ENCODE assay signal across 10 cellular contexts in genomic region chr3:111238896-111239295, GRCh38.
DNase-seq lines count a peak whose midpoint lies in the region; ATAC-seq and TF ChIP-seq lines count a peak whose summit lies in the region.
"Had no signal": no experiment of that assay in that cellular context is flagged by ENCODE, and none has a peak within 500 bp of the region (broad histone marks: within the 10 kb centered on the region; RNA-seq: fewer than 3 reads in every experiment).

No MANE protein-coding gene starts in this region.

- peak; percentile 64 for DNase-seq in activated CD4-positive, alpha-beta T cell treated with anti-CD3 and anti-CD28 coated beads, Interleukin-2, amount 10 ng/mL, durations not matched to agents 7 days and 5 days
- no peak for DNase-seq in activated CD4-positive, alpha-beta T cell treated with anti-CD3 and anti-CD28 coated beads for 4 hours
- no peak for DNase-seq in natural killer cell treated with Interleukin-12 subunit alpha and Interleukin-12 subunit beta and Interleukin-15 and Interleukin-18, amount 100 ng/mL, for 72 hours (ENCODE audit: low spot score)
- no peak for DNase-seq in AG20443 (ENCODE audit: low spot score)
- DNase-seq in NCI-H345 (lab: John Stamatoyannopoulos, UW) = no peak
- DNase-seq: activated CD4-positive, alpha-beta T cell treated with anti-CD3 and anti-CD28 coated beads, Interleukin-2, amount 50 U/mL, for 1 hour; Karpas-422 had no signal

- peak; percentile 86 for ATAC-seq in GM21786 (IDR thresholded peaks at IDR 0.05; ENCODE audit: unreplicated experiment)
- peak; percentile 99 for ATAC-seq in HG03457 (IDR thresholded peaks at IDR 0.05; ENCODE audit: unreplicated experiment)
- ATAC-seq in natural killer cell treated with Interleukin-12 subunit alpha and Interleukin-12 subunit beta and Interleukin-15 and Interleukin-18, amount 100 ng/mL, for 72 hours = peak; percentile 95 to 98
- no peak for ATAC-seq in SK-N-SH treated with all-trans-retinoic acid at 6 μM for 48 hours

- CTCF ChIA-PET in activated CD4-positive, alpha-beta T cell treated with anti-CD3 and anti-CD28 coated beads, Interleukin-2, amount 10 ng/mL, durations not matched to agents 7 days and 5 days (lab: Charles Lee) = interaction anchor here (0.9 kb wide), 1 partner anchor 368 kb away, joined by 3 read pairs; no protein-coding TSS in a partner anchor

- H3K27me3 Mint-ChIP-seq in activated CD4-positive, alpha-beta T cell treated with anti-CD3 and anti-CD28 coated beads, Interleukin-2, amount 10 ng/mL, durations not matched to agents 7 days and 5 days = no peaks in the 10 kb centered on the region
- H3K27me3 Mint-ChIP-seq in natural killer cell treated with Interleukin-12 subunit alpha and Interleukin-12 subunit beta and Interleukin-15 and Interleukin-18, amount 100 ng/mL, for 72 hours = no peaks in the 10 kb centered on the region

- H3K27ac Mint-ChIP-seq in activated CD4-positive, alpha-beta T cell treated with anti-CD3 and anti-CD28 coated beads, Interleukin-2, amount 10 ng/mL, durations not matched to agents 7 days and 5 days = peak overlapping the region; percentile 89
- peak overlapping the region; percentile 11 to 54 for H3K27ac Mint-ChIP-seq in natural killer cell treated with Interleukin-12 subunit alpha and Interleukin-12 subunit beta and Interleukin-15 and Interleukin-18, amount 100 ng/mL, for 72 hours

- H3K9me3 Mint-ChIP-seq in activated CD4-positive, alpha-beta T cell treated with anti-CD3 and anti-CD28 coated beads, Interleukin-2, amount 10 ng/mL, durations not matched to agents 7 days and 5 days = peaks cover 37% of the 10 kb centered on the region
- H3K9me3 Mint-ChIP-seq in natural killer cell treated with Interleukin-12 subunit alpha and Interleukin-12 subunit beta and Interleukin-15 and Interleukin-18, amount 100 ng/mL, for 72 hours = peaks cover 3% of the 10 kb centered on the region

- H3K4me3 Mint-ChIP-seq in activated CD4-positive, alpha-beta T cell treated with anti-CD3 and anti-CD28 coated beads, Interleukin-2, amount 10 ng/mL, durations not matched to agents 7 days and 5 days = peak overlapping the region; percentile 28
- peak overlapping the region; percentile 19 for H3K4me3 Mint-ChIP-seq in natural killer cell treated with Interleukin-12 subunit alpha and Interleukin-12 subunit beta and Interleukin-15 and Interleukin-18, amount 100 ng/mL, for 72 hours

- POLR2A ChIA-PET in activated CD4-positive, alpha-beta T cell treated with anti-CD3 and anti-CD28 coated beads, Interleukin-2, amount 10 ng/mL, durations not matched to agents 7 days and 5 days (lab: Charles Lee) = no interaction called here

- H3K36me3 Mint-ChIP-seq in activated CD4-positive, alpha-beta T cell treated with anti-CD3 and anti-CD28 coated beads, Interleukin-2, amount 10 ng/mL, durations not matched to agents 7 days and 5 days (ENCODE audit: low read depth) = peaks cover 30% of the 10 kb centered on the region
- peaks cover 6% of the 10 kb centered on the region for H3K36me3 Mint-ChIP-seq in natural killer cell treated with Interleukin-12 subunit alpha and Interleukin-12 subunit beta and Interleukin-15 and Interleukin-18, amount 100 ng/mL, for 72 hours

- peaks cover 45% of the 10 kb centered on the region for H3K4me1 Mint-ChIP-seq in activated CD4-positive, alpha-beta T cell treated with anti-CD3 and anti-CD28 coated beads, Interleukin-2, amount 10 ng/mL, durations not matched to agents 7 days and 5 days
- H3K4me1 Mint-ChIP-seq in natural killer cell treated with Interleukin-12 subunit alpha and Interleukin-12 subunit beta and Interleukin-15 and Interleukin-18, amount 100 ng/mL, for 72 hours (ENCODE audit: low read depth in 2 of 2) = peaks cover 25 to 31% of the 10 kb centered on the region in 2 donors

TF ChIP-seq in SK-N-SH treated with all-trans-retinoic acid at 6 μM for 48 hours, 23 proteins besides CTCF, POLR2A, EP300 and RAD21:
- TF ChIP-seq ESRRG (CRISPR knock-in tag; IDR thresholded peaks at IDR 0.05) (no peak), ZNF70 (CRISPR knock-in tag; IDR thresholded peaks at IDR 0.05) (no peak), SNAI2 (CRISPR knock-in tag; IDR thresholded peaks at IDR 0.05) (no peak), GLIS3 (CRISPR knock-in tag; IDR thresholded peaks at IDR 0.05) (no peak), CSDC2 (CRISPR knock-in tag; IDR thresholded peaks at IDR 0.05) (no peak), ARNTL (CRISPR knock-in tag; IDR thresholded peaks at IDR 0.05; ENCODE audit: borderline replicate concordance, low read depth) (no peak), CSRNP3 (CRISPR knock-in tag; IDR thresholded peaks at IDR 0.05) (no peak), TSHZ2 (CRISPR knock-in tag; IDR thresholded peaks at IDR 0.05) (no peak), TCF4 (CRISPR knock-in tag; IDR thresholded peaks at IDR 0.05; ENCODE audit: borderline replicate concordance) (no peak)
